8 cellular contexts compared by ENCODE assay signal in the genomic region with DNA sequence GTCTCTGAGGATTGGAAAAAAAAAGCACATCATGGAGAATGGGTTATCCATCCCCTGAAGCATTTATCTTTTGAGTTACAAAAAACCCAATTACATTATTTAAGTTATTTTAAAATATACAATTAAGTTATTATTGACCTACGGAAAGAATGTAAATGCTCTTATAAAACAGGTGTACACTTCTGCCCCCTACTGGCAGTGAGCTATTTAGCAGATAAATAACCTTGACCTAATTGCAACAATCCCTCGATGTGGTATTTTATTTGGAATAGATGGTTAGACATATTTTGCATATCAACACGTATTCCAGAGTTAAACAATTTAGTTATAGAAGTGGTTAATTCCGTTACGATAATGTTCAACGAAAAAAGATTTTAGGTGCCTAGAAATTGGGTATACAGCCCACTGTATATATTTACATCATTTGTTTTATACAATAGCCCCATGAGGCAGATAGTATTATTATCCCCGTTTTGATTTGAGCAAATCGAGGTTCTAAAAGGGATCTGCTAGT. TPM values are rescaled to one million over a fixed set of nuclear protein-coding genes. Genes with fewer than 3 reads are reported as not detected.
A peak's percentile ranks its signal among the peaks of the same experiment; 100 is the strongest.
DNase-seq lines count a peak whose midpoint lies in the region; ATAC-seq and TF ChIP-seq lines count a peak whose summit lies in the region.

No MANE protein-coding gene starts in this region.

- peak; percentile 51 for TF ChIP-seq CTCF in GM12864 (IDR thresholded peaks at IDR 0.05; ENCODE audit: low read depth, low read length, missing control alignments)
- peak; percentile 56 for TF ChIP-seq CTCF in MM.1S (IDR thresholded peaks at IDR 0.05; ENCODE audit: low read length)
- peak; percentile 26; the same call in 1 of the 2 replicates for TF ChIP-seq CTCF in WERI-Rb-1 (IDR thresholded peaks at IDR 0.05; ENCODE audit: low read depth, low read length)
- peak in 2 of 3 experiments; percentile 13 to 18 for TF ChIP-seq CTCF in vagina (IDR thresholded peaks at IDR 0.05)

- H3K9ac ChIP-seq in MM.1S (ENCODE audit: low read length) = no peak overlapping the region

- intact Hi-C loops in vagina (cut with DNase I) = no loop called here

- no peak for TF ChIP-seq POLR2A in vagina (IDR thresholded peaks at IDR 0.05)

- H4K20me1 ChIP-seq in MM.1S (ENCODE audit: insufficient read depth, low read length) = no peaks in the 10 kb centered on the region

- H3K9me3 ChIP-seq in MM.1S (replicated peaks; ENCODE audit: insufficient read depth, low read length) (no peaks in the 10 kb centered on the region), WERI-Rb-1 (ENCODE audit: severe bottlenecking) (no peaks in the 10 kb centered on the region), vagina (no peaks in the 10 kb centered on the region)

- peak; percentile 79 for DNase-seq in ACHN
- DNase-seq in GM12864 (ENCODE audit: low read depth) = peak; percentile 33
- DNase-seq in MM.1S = peak; percentile 57
- DNase-seq in WERI-Rb-1 = no peak
- peak; percentile 48 for DNase-seq in iPS-NIHi11 (ENCODE audit: low spot score)
- no peak for DNase-seq in vagina (ENCODE audit: extremely low spot score in 2 of 2)
- DNase-seq in mesenteric fat pad (ENCODE audit: low spot score) = no peak

- no peaks in the 10 kb centered on the region for H3K27me3 ChIP-seq in MM.1S (replicated peaks; ENCODE audit: insufficient read depth, low read length)
- H3K27me3 ChIP-seq in WERI-Rb-1 (ENCODE audit: insufficient read depth, low read depth, severe bottlenecking) = peaks cover 18% of the 10 kb centered on the region
- H3K27me3 ChIP-seq in vagina = no peaks in the 10 kb centered on the region

- no peaks in the 10 kb centered on the region for H3K4me1 ChIP-seq in MM.1S (ENCODE audit: low read length)
- H3K4me1 ChIP-seq in vagina = no peaks in the 10 kb centered on the region

- H3K36me3 ChIP-seq in MM.1S (replicated peaks; ENCODE audit: insufficient read depth, low read length) = no peaks in the 10 kb centered on the region
- H3K36me3 ChIP-seq in WERI-Rb-1 = no peaks in the 10 kb centered on the region
- H3K36me3 ChIP-seq in vagina = no peaks in the 10 kb centered on the region

- in situ Hi-C loops in ACHN (cut with HindIII; ENCODE audit: low pct_ligation_motif_present, low pct_unique_long_range_greater_than_20kb, low sequenced_read_pairs) = no loop called here

- no peaks in the 10 kb centered on the region for H3F3A ChIP-seq in MM.1S (ENCODE audit: insufficient read depth, low read length)

- H2AFZ ChIP-seq in MM.1S (ENCODE audit: low read length) = no peak overlapping the region

- no peaks in the 10 kb centered on the region for H3K79me2 ChIP-seq in MM.1S (ENCODE audit: low read length)

- no peak overlapping the region for H3K4me3 ChIP-seq in GM12864 (ENCODE audit: low read depth, low read length)
- no peak overlapping the region for H3K4me3 ChIP-seq in MM.1S (ENCODE audit: low read length)
- no peak overlapping the region for H3K4me3 ChIP-seq in WERI-Rb-1 (ENCODE audit: low read depth, low read length)
- no peak overlapping the region for H3K4me3 ChIP-seq in vagina

- no peak for ATAC-seq in GM21717 (IDR thresholded peaks at IDR 0.05; ENCODE audit: unreplicated experiment)

- no peak overlapping the region for H3K4me2 ChIP-seq in MM.1S (ENCODE audit: low read depth, low read length)

- H3K9me2 ChIP-seq in MM.1S (replicated peaks; ENCODE audit: insufficient read depth, low read length) = no peaks in the 10 kb centered on the region

- H3K27ac ChIP-seq in MM.1S (ENCODE audit: low read length) (no peak overlapping the region), WERI-Rb-1 (no peak overlapping the region), vagina (no peak overlapping the region)

RNA-seq across cellular contexts. Expression of gene DAW1, which starts 9.1 kb away (rescaled TPM):
- not detected for total RNA-seq in vagina
- not detected for total RNA-seq in mesenteric fat pad

RNA-seq across cellular contexts. Expression of gene CCL20, which starts 48.6 kb away (rescaled TPM):
- total RNA-seq in vagina (not detected), mesenteric fat pad (2.1 TPM)

Comparison
In these comparisons a context has a peak if more than half of its experiments do, and no peak if none do; other contexts are left out.
1. DNase-seq: peak in ACHN (single experiment), GM12864 (single experiment), MM.1S (single experiment) and iPS-NIHi11 (single experiment); none in WERI-Rb-1 (single experiment), vagina (0 of 2) and mesenteric fat pad (single experiment).
2. Peak in every context shown above with its lines, with median percentiles within 50 percentile points of each other: CTCF ChIP-seq.